ENCODE assay signal across 8 cellular contexts in genomic region chr11:9265211-9266131, GRCh38. TPM values are rescaled to one million over a fixed set of nuclear protein-coding genes. Genes with fewer than 3 reads are reported as not detected.
DNase-seq lines count a peak whose midpoint lies in the region; ATAC-seq and TF ChIP-seq lines count a peak whose summit lies in the region.

DENND5A (minus strand) TSS chr11:9265350; CDS start chr11:9265069, 281 bp downstream.

- peaks cover 14% of the 10 kb centered on the region for H3K36me3 Mint-ChIP-seq in activated CD4-positive, alpha-beta T cell treated with anti-CD3 and anti-CD28 coated beads, Interleukin-2, amount 10 ng/mL, durations not matched to agents 7 days and 5 days (ENCODE audit: low read depth)

- no peaks in the 10 kb centered on the region for H3K9me3 Mint-ChIP-seq in activated CD4-positive, alpha-beta T cell treated with anti-CD3 and anti-CD28 coated beads, Interleukin-2, amount 10 ng/mL, durations not matched to agents 7 days and 5 days

- CTCF ChIA-PET in activated CD4-positive, alpha-beta T cell treated with anti-CD3 and anti-CD28 coated beads, Interleukin-2, amount 10 ng/mL, durations not matched to agents 7 days and 5 days (lab: Charles Lee), result interaction anchor here (1.2 to 2.2 kb wide), 4 partner anchors 12 to 22 kb away, joined by 3 to 9 read pairs (median 5); no protein-coding TSS in a partner anchor

- peaks cover 41% of the 10 kb centered on the region for H3K4me1 Mint-ChIP-seq in activated CD4-positive, alpha-beta T cell treated with anti-CD3 and anti-CD28 coated beads, Interleukin-2, amount 10 ng/mL, durations not matched to agents 7 days and 5 days

- no peak for TF ChIP-seq CTCF in GM12864 (IDR thresholded peaks at IDR 0.05; ENCODE audit: low read depth, low read length, missing control alignments)

- ATAC-seq in HG03045 (IDR thresholded peaks at IDR 0.05; ENCODE audit: unreplicated experiment) (peak; percentile 51), GM18520 (IDR thresholded peaks at IDR 0.05; ENCODE audit: unreplicated experiment) (no peak)

- POLR2A ChIA-PET in activated CD4-positive, alpha-beta T cell treated with anti-CD3 and anti-CD28 coated beads, Interleukin-2, amount 10 ng/mL, durations not matched to agents 7 days and 5 days (lab: Charles Lee), result interaction anchor here (0.6 kb wide), 1 partner anchor 43 kb away, joined by 4 read pairs; no protein-coding TSS in a partner anchor

- H3K27ac Mint-ChIP-seq in activated CD4-positive, alpha-beta T cell treated with anti-CD3 and anti-CD28 coated beads, Interleukin-2, amount 10 ng/mL, durations not matched to agents 7 days and 5 days, result peak within 1 kb of the TSS; percentile 91

- H3K4me3 ChIP-seq in GM12864 (ENCODE audit: low read depth, low read length), result peak within 1 kb of the TSS; percentile 81

- no peak for DNase-seq in GM12864 (ENCODE audit: low read depth)
- DNase-seq in NCI-H446 (lab: John Stamatoyannopoulos, UW), result peak; percentile 81 to 90
- peak; percentile 64 for DNase-seq in activated CD4-positive, alpha-beta T cell treated with anti-CD3 and anti-CD28 coated beads, Interleukin-2, amount 10 ng/mL, durations not matched to agents 7 days and 5 days
- DNase-seq in cortex of kidney (lab: John Stamatoyannopoulos, UW), result peak; percentile 14
- peak; percentile 97 for DNase-seq in left kidney (ENCODE audit: low read depth, low spot score)
- peak; percentile 54 for DNase-seq in stimulated activated CD4-positive, alpha-beta T cell treated with anti-CD3 and anti-CD28 coated beads, Interleukin-1b, Interleukin-23, amount 100 ng/mL, for 48 hours

- peak within 1 kb of the TSS; percentile 88 for H3K4me3 Mint-ChIP-seq in activated CD4-positive, alpha-beta T cell treated with anti-CD3 and anti-CD28 coated beads, Interleukin-2, amount 10 ng/mL, durations not matched to agents 7 days and 5 days

- H3K27me3 Mint-ChIP-seq in activated CD4-positive, alpha-beta T cell treated with anti-CD3 and anti-CD28 coated beads, Interleukin-2, amount 10 ng/mL, durations not matched to agents 7 days and 5 days, result peaks cover 23% of the 10 kb centered on the region

RNA-seq across cellular contexts. Expression of gene DENND5A, which starts in this region (rescaled TPM):
- total RNA-seq in activated CD4-positive, alpha-beta T cell treated with anti-CD3 and anti-CD28 coated beads, Interleukin-2, amount 10 ng/mL, durations not matched to agents 7 days and 5 days, result 10 to 100 TPM; 70.2 to 93.5 TPM
